In the genomic region with DNA sequence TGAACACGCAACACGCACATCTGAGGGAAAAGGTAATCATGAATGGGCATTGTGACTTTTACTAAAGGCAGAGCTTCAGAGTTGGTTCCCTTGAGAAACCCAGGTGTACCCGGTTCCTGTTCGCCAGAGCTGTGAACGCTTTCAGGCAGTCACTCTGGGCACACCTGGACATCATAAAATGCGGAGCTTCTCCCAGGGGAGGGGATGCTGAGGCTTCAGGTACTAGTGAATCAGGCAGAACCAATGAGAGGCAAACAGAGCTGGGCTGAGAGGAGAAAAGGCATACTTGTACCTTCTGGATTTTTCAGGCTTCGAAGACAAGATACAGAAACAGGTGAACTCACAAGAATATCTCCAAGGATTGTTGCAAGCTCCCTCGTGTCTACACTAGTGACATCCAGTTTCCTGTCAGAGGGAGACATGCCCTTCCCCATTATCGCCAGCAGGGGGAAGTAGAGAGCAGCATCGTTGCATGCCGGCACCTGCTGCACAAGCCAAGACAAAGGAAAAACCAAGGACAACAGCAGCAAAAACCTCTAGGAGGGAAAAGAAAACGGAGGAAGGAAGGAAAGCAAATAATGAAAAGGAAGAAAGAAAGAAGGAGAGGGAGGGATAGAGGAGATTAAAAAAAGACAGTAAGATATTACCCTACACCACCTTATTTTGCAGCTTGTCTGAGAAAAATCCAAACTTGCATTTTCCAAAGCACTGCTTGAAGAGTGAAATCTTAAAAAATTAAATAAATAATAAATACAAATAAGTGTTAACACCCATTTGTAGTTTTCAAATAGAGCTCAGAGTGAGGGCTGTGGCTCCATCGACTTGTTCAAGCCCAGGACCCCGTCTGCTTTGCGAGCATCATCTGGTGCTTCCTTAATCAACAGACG, we compare ENCODE assay signal across 8 cellular contexts. TPM values are rescaled to one million over a fixed set of nuclear protein-coding genes. Genes with fewer than 3 reads are reported as not detected.
DNase-seq lines count a peak whose midpoint lies in the region; ATAC-seq and TF ChIP-seq lines count a peak whose summit lies in the region.

No MANE protein-coding gene starts in this region.

- no peaks in the 10 kb centered on the region for H3K36me3 Mint-ChIP-seq in type B pancreatic cell

- peak overlapping the region; percentile 81 for H2AFZ ChIP-seq in MM.1S (ENCODE audit: low read length)
- no peak overlapping the region for H2AFZ ChIP-seq in parathyroid adenoma

- H3K4me2 ChIP-seq in BLaER1: peak overlapping the region; percentile 59
- H3K4me2 ChIP-seq in MM.1S (ENCODE audit: low read depth, low read length): peak overlapping the region; percentile 70
- H3K4me2 ChIP-seq in parathyroid adenoma (ENCODE audit: low read length): no peak overlapping the region

- ATAC-seq in GM19395 (IDR thresholded peaks at IDR 0.05; ENCODE audit: unreplicated experiment): peak; percentile 74

- H3K9me3 ChIP-seq in BLaER1: no peaks in the 10 kb centered on the region
- H3K9me3 ChIP-seq in MM.1S (replicated peaks; ENCODE audit: insufficient read depth, low read length): no peaks in the 10 kb centered on the region
- H3K9me3 ChIP-seq in parathyroid adenoma (ENCODE audit: control insufficient read depth, low read length): no peaks in the 10 kb centered on the region

- peaks cover 20% of the 10 kb centered on the region for H3F3A ChIP-seq in MM.1S (ENCODE audit: insufficient read depth, low read length)

- no peaks in the 10 kb centered on the region for H3K9me3 Mint-ChIP-seq in type B pancreatic cell

- H3K27ac Mint-ChIP-seq in type B pancreatic cell: peak overlapping the region; percentile 35

- peak overlapping the region; percentile 47 for H3K4me3 Mint-ChIP-seq in type B pancreatic cell

- no peaks in the 10 kb centered on the region for H3K27me3 ChIP-seq in BLaER1
- peaks cover 8% of the 10 kb centered on the region for H3K27me3 ChIP-seq in MM.1S (replicated peaks; ENCODE audit: insufficient read depth, low read length)
- no peaks in the 10 kb centered on the region for H3K27me3 ChIP-seq in parathyroid adenoma (ENCODE audit: control insufficient read depth, insufficient read depth, low read length)

- H3K9ac ChIP-seq in BLaER1 (no peak overlapping the region), MM.1S (ENCODE audit: low read length) (peak overlapping the region; percentile 15; the same call in 1 of the 2 replicates), parathyroid adenoma (no peak overlapping the region)

- H3K4me1 ChIP-seq in BLaER1 (peaks cover 20% of the 10 kb centered on the region), MM.1S (ENCODE audit: low read length) (peaks cover 25% of the 10 kb centered on the region), parathyroid adenoma (no peaks in the 10 kb centered on the region)

- TF ChIP-seq CTCF in MM.1S (IDR thresholded peaks at IDR 0.05; ENCODE audit: low read length): peak; percentile 100
- TF ChIP-seq CTCF in parathyroid adenoma (IDR thresholded peaks at IDR 0.05): peak; percentile 98
- peak; percentile 96 for TF ChIP-seq CTCF in type B pancreatic cell (conservative IDR thresholded peaks at IDR 0.05)

- no peak overlapping the region for H3K4me3 ChIP-seq in BLaER1
- peak overlapping the region; percentile 37 for H3K4me3 ChIP-seq in MM.1S (ENCODE audit: low read length)
- H3K4me3 ChIP-seq in parathyroid adenoma (ENCODE audit: low read depth, low read length): no peak overlapping the region

- H3K4me1 Mint-ChIP-seq in type B pancreatic cell (ENCODE audit: unreplicated experiment): peaks cover 10% of the 10 kb centered on the region

- DNase-seq in MM.1S (peak; percentile 87), SK-N-DZ (ENCODE audit: low spot score) (peak; percentile 86), globus pallidus (ENCODE audit: low spot score) (peak; percentile 65), type B pancreatic cell (ENCODE audit: extremely low spot score, unreplicated experiment) (peak; percentile 83)
- peak; percentile 58 for DNase-seq in activated gamma-delta T cell treated with anti-CD3 and anti-CD28 coated beads, Interleukin-2, amount 50 U/mL, for 16 hours (ENCODE audit: low read depth)

- H3K36me3 ChIP-seq in BLaER1 (no peaks in the 10 kb centered on the region), MM.1S (replicated peaks; ENCODE audit: insufficient read depth, low read length) (no peaks in the 10 kb centered on the region), parathyroid adenoma (ENCODE audit: control insufficient read depth, insufficient read depth, low read length) (no peaks in the 10 kb centered on the region)

- H4K20me1 ChIP-seq in BLaER1: no peaks in the 10 kb centered on the region
- H4K20me1 ChIP-seq in MM.1S (ENCODE audit: insufficient read depth, low read length): no peaks in the 10 kb centered on the region

- H3K27ac ChIP-seq in BLaER1: no peak overlapping the region
- peak overlapping the region; percentile 47 for H3K27ac ChIP-seq in MM.1S (ENCODE audit: low read length)
- no peak overlapping the region for H3K27ac ChIP-seq in parathyroid adenoma

- H3K79me2 ChIP-seq in MM.1S (ENCODE audit: low read length): no peaks in the 10 kb centered on the region
- no peaks in the 10 kb centered on the region for H3K79me2 ChIP-seq in parathyroid adenoma

- no peaks in the 10 kb centered on the region for H3K9me2 ChIP-seq in MM.1S (replicated peaks; ENCODE audit: insufficient read depth, low read length)

- peaks cover 60% of the 10 kb centered on the region for H3K27me3 Mint-ChIP-seq in type B pancreatic cell

RNA-seq across cellular contexts. Expression of gene AHSG, which starts 2.0 kb away (rescaled TPM):
- not detected in 2 replicates for polyA plus RNA-seq in SK-N-DZ (2014; cell fraction: cytosol; rRNA removed)
- polyA plus RNA-seq in SK-N-DZ (2014; cell fraction: nucleus; rRNA removed): not detected in 2 replicates
- 0.27 and 0.74 TPM in 2 replicates for total RNA-seq in type B pancreatic cell (ENCODE audit: low replicate concordance)

RNA-seq across cellular contexts. Expression of gene FETUB, which starts 25.4 kb away (rescaled TPM):
- polyA plus RNA-seq in SK-N-DZ (2014; cell fraction: cytosol; rRNA removed): not detected in 2 replicates
- polyA plus RNA-seq in SK-N-DZ (2014; cell fraction: nucleus; rRNA removed): not detected in 2 replicates
- not detected in 2 replicates for total RNA-seq in type B pancreatic cell (ENCODE audit: low replicate concordance)

RNA-seq across cellular contexts. Expression of gene DNAJB11, which starts 44.3 kb away (rescaled TPM):
- polyA plus RNA-seq in SK-N-DZ (2014; cell fraction: cytosol; rRNA removed): 57.5 and 63.4 TPM in 2 replicates
- 66.3 and 68.3 TPM in 2 replicates for polyA plus RNA-seq in SK-N-DZ (2014; cell fraction: nucleus; rRNA removed)
- total RNA-seq in type B pancreatic cell (ENCODE audit: low replicate concordance): 63.4 and 68.5 TPM in 2 replicates

RNA-seq across cellular contexts. Expression of gene TBCCD1, which starts 47.7 kb away (rescaled TPM):
- polyA plus RNA-seq in SK-N-DZ (2014; cell fraction: cytosol; rRNA removed): 21.4 and 22.3 TPM in 2 replicates
- 13.0 and 19.8 TPM in 2 replicates for polyA plus RNA-seq in SK-N-DZ (2014; cell fraction: nucleus; rRNA removed)
- 11.0 and 16.6 TPM in 2 replicates for total RNA-seq in type B pancreatic cell (ENCODE audit: low replicate concordance)

RNA-seq across cellular contexts. Expression of gene HRG, which starts 51.0 kb away (rescaled TPM):
- polyA plus RNA-seq in SK-N-DZ (2014; cell fraction: cytosol; rRNA removed): not detected in 2 replicates
- polyA plus RNA-seq in SK-N-DZ (2014; cell fraction: nucleus; rRNA removed): not detected in 2 replicates
- total RNA-seq in type B pancreatic cell (ENCODE audit: low replicate concordance): not detected in 2 replicates
